32 cellular contexts compared by ENCODE assay signal in the genomic region with DNA sequence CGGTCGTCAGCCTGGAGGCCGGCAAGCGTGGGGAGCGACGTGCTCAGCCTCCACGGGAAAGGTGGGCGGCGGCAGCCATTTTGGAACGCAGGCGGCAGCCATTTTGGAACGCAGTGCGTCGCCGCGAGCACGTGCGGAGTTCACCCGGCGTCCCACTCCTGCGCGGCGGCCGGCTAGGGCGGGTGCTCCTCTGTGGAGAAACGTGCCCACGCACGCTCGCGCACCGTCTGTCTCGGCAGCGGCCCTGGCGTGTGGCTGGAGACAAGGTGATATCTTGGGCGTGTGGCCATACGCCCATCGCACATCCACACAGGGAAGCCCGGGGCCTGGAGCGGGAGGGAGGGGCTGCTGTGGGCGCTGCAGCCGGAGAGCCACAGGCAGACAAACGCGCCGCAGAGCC. TPM values are rescaled to one million over a fixed set of nuclear protein-coding genes. Genes with fewer than 3 reads are reported as not detected.
"Had no signal": no experiment of that assay in that cellular context is flagged by ENCODE, and none has a peak within 500 bp of the region (broad histone marks: within the 10 kb centered on the region; RNA-seq: fewer than 3 reads in every experiment).

No MANE protein-coding gene starts in this region.

- DNase-seq: activated CD4-positive, alpha-beta T cell treated with anti-CD3 and anti-CD28 coated beads for 48 hours; activated CD4-positive, alpha-beta T cell treated with anti-CD3 and anti-CD28 coated beads, Interleukin-2, amount 50 U/mL, for 48 hours; activated CD8-positive, alpha-beta memory T cell treated with anti-CD3 and anti-CD28 coated beads for 24 hours; activated effector memory CD4-positive, alpha-beta T cell treated with anti-CD3 and anti-CD28 coated beads, Interleukin-2, amount 50 U/mL, for 16 hours; activated naive CD4-positive, alpha-beta T cell treated with anti-CD3 and anti-CD28 coated beads for 36 hours; activated naive CD8-positive, alpha-beta T cell treated with anti-CD3 and anti-CD28 coated beads for 36 hours; activated T-cell treated with anti-CD3 and anti-CD28 coated beads, Interleukin-2, amount 50 U/mL, for 1 hour; adrenal gland; body of pancreas; cortex of kidney; effector memory CD8-positive, alpha-beta T cell; foreskin fibroblast; heart right ventricle; left ventricle myocardium superior; mesenchymal stem cell; sigmoid colon; stimulated activated CD4-positive, alpha-beta T cell treated with anti-CD3 and anti-CD28 coated beads, Interleukin-4, amount 100 ng/mL, for 24 hours; stimulated activated naive CD8-positive, alpha-beta T cell treated with anti-CD3 and anti-CD28 coated beads, Interleukin-15, amount 100 ng/mL, for 72 hours; substantia nigra; T-helper 9 cell; thyroid gland; upper lobe of right lung; WERI-Rb-1 had no signal

- H3K4me1 ChIP-seq: adrenal gland, body of pancreas, pancreas, psoas muscle, sigmoid colon, thyroid gland had no signal

- ATAC-seq: activated CD4-positive, CD25-positive, alpha-beta regulatory T cell treated with anti-CD3 and anti-CD28 coated beads, Interleukin-2, amount 50 U/mL, for 24 hours; body of pancreas; effector memory CD8-positive, alpha-beta T cell; left ventricle myocardium superior; naive thymus-derived CD8-positive, alpha-beta T cell; pancreas; psoas muscle; stimulated activated effector memory CD8-positive, alpha-beta T cell treated with anti-CD3 and anti-CD28 coated beads, Interleukin-12 subunit alpha, Interleukin-12 subunit beta, amount 100 ng/mL, for 72 hours; stimulated activated naive CD8-positive, alpha-beta T cell treated with anti-CD3 and anti-CD28 coated beads, Interleukin-15, amount 100 ng/mL, for 72 hours; upper lobe of right lung had no signal

- H3K27me3 ChIP-seq: adrenal gland, body of pancreas, pancreas, thyroid gland had no signal

- H3K9me3 ChIP-seq: adrenal gland, neutrophil, pancreas, sigmoid colon, thyroid gland, upper lobe of right lung had no signal

- H3K36me3 ChIP-seq: adrenal gland, cardiac muscle cell, heart right ventricle, neutrophil, pancreas, sigmoid colon, thyroid gland, upper lobe of right lung had no signal

- FAIRE-seq: endothelial cell of umbilical vein, pancreas, small intestine had no signal

- H3K4me3 ChIP-seq: adrenal gland, body of pancreas, cardiac muscle cell, heart right ventricle, pancreas, psoas muscle, sigmoid colon, thyroid gland, upper lobe of right lung had no signal

- H3K27ac ChIP-seq: adrenal gland, body of pancreas, cardiac muscle cell, heart right ventricle, neutrophil, pancreas, psoas muscle, sigmoid colon, thyroid gland, upper lobe of right lung, WERI-Rb-1 had no signal

RNA-seq across cellular contexts. Expression of a gene that starts 21.1 kb away (rescaled TPM):
- polyA plus RNA-seq: naive thymus-derived CD8-positive, alpha-beta T cell had no signal
